In the genomic region with DNA sequence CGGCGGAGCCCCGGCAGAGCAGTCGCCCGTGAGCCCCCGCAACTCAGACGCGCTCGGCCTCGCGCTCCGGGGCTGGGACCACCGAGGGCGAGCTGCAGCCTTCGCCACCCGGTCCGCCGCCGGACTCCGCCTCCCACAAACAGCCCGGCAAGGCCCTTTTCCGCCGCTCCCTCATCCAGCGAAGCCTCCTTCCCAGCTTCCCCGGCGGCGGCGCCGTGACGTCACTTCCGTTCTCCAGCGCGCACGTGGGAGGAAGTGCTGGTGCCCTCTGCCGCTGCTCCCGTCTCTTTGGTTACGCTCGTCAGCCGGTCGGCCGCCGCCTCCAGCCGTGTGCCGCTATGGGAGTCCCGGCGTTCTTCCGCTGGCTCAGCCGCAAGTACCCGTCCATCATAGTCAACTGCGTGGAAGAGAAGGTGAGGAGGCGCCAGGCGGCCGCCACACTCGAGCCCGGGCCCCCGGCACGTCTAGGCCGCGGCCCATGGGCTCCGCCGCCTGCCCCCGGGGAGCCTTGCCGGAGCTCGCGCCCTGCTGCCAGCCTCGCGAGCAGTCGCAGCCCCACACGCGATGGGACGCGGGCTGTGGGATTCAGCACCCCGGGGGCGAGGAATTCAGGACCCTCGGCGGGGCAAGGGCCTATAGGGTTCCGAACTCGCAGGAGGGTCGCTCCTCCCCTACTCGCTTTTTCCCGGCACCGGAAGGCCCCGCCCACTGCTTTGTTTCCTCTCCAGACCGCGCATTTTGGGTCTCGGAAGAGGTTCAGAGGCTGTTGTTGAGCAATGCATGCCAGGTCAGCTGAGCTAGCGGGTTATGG, we compare ENCODE assay signal across 1 cellular context.
TF ChIP-seq lines count a peak whose summit lies in the region.

A gene with protein sequence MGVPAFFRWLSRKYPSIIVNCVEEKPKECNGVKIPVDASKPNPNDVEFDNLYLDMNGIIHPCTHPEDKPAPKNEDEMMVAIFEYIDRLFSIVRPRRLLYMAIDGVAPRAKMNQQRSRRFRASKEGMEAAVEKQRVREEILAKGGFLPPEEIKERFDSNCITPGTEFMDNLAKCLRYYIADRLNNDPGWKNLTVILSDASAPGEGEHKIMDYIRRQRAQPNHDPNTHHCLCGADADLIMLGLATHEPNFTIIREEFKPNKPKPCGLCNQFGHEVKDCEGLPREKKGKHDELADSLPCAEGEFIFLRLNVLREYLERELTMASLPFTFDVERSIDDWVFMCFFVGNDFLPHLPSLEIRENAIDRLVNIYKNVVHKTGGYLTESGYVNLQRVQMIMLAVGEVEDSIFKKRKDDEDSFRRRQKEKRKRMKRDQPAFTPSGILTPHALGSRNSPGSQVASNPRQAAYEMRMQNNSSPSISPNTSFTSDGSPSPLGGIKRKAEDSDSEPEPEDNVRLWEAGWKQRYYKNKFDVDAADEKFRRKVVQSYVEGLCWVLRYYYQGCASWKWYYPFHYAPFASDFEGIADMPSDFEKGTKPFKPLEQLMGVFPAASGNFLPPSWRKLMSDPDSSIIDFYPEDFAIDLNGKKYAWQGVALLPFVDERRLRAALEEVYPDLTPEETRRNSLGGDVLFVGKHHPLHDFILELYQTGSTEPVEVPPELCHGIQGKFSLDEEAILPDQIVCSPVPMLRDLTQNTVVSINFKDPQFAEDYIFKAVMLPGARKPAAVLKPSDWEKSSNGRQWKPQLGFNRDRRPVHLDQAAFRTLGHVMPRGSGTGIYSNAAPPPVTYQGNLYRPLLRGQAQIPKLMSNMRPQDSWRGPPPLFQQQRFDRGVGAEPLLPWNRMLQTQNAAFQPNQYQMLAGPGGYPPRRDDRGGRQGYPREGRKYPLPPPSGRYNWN (plus strand): TSS at position 271 of the 811 bp plus-strand sequence. CDS start 68 bp downstream, at position 339.

TF ChIP-seq in K562, 482 proteins besides CTCF, POLR2A, EP300 and RAD21 (continued from another document and continues in another):
- TF ChIP-seq KLF6 (CRISPR knock-in tag; IDR thresholded peaks at IDR 0.05; ENCODE audit: borderline replicate concordance) (no peak), SMARCA5 (IDR thresholded peaks at IDR 0.05) (no peak), ZNF507 (tag; conservative IDR thresholded peaks at IDR 0.05) (no peak), FOXP1 (CRISPR knock-in tag; IDR thresholded peaks at IDR 0.05) (peak; percentile 72; the same call in 1 of the 2 replicates), ELF4 (CRISPR knock-in tag; IDR thresholded peaks at IDR 0.05) (no peak), ARHGAP35 (IDR thresholded peaks at IDR 0.05; ENCODE audit: partially characterized antibody) (no peak), CBX1 (IDR thresholded peaks at IDR 0.05; ENCODE audit: low read depth) (peak; percentile 80; the same call in 1 of the 2 replicates), ZFX (CRISPR knock-in tag; IDR thresholded peaks at IDR 0.05) (peak; percentile 96), GABPA (tag; conservative IDR thresholded peaks at IDR 0.05; ENCODE audit: low read depth) (peak; percentile 96), POLR2B (IDR thresholded peaks at IDR 0.05; ENCODE audit: low read depth, partially characterized antibody) (peak; percentile 82), ZNF316 (IDR thresholded peaks at IDR 0.05) (no peak), E2F8 (IDR thresholded peaks at IDR 0.05; ENCODE audit: low read depth, partially characterized antibody) (peak; percentile 63), TARDBP (IDR thresholded peaks at IDR 0.05) (no peak), TEAD2 (tag; IDR thresholded peaks at IDR 0.05) (no peak), ZFPM2 (CRISPR knock-in tag; IDR thresholded peaks at IDR 0.05) (no peak), HNRNPLL (IDR thresholded peaks at IDR 0.05; ENCODE audit: low read depth, low read length, poor library complexity, severe bottlenecking) (peak; percentile 58), FOXK2 (conservative IDR thresholded peaks at IDR 0.05 in 1 of 2, IDR thresholded peaks at IDR 0.05 in 1 of 2; ENCODE audit: low read depth in 2 of 2) (no peak), MEF2D (tag; conservative IDR thresholded peaks at IDR 0.05; ENCODE audit: low read depth) (no peak), ZNF696 (CRISPR knock-in tag; conservative IDR thresholded peaks at IDR 0.05) (no peak), ZNF699 (CRISPR knock-in tag; IDR thresholded peaks at IDR 0.05; ENCODE audit: insufficient replicate concordance) (no peak), POLR2AphosphoS5 (IDR thresholded peaks at IDR 0.05; ENCODE audit: control insufficient read depth, insufficient read depth, low read depth, low read length) (peak; percentile 68), HMGN3 (IDR thresholded peaks at IDR 0.05; ENCODE audit: borderline replicate concordance, extremely low read depth, insufficient read length, low read depth, low read length) (peak; percentile 70), E2F3 (CRISPR knock-in tag; IDR thresholded peaks at IDR 0.05) (no peak), SMARCC2 (IDR thresholded peaks at IDR 0.05; ENCODE audit: low read depth) (no peak), CREB3 (tag; conservative IDR thresholded peaks at IDR 0.05; ENCODE audit: low read depth) (no peak), SNAPC5 (CRISPR knock-in tag; IDR thresholded peaks at IDR 0.05) (no peak), ESRRA (IDR thresholded peaks at IDR 0.05; ENCODE audit: borderline replicate concordance, low read depth) (no peak), DNMT1 (IDR thresholded peaks at IDR 0.05) (no peak), SMAD3 (CRISPR knock-in tag; conservative IDR thresholded peaks at IDR 0.05) (no peak), HMG20B (CRISPR knock-in tag; IDR thresholded peaks at IDR 0.05) (no peak), SNRNP70 (optimal IDR thresholded peaks at IDR 0.05; ENCODE audit: low read depth, low read length) (no peak), KHSRP (IDR thresholded peaks at IDR 0.05) (no peak), MYNN (IDR thresholded peaks at IDR 0.05) (peak; percentile 34; the same call in 1 of the 2 replicates), MYNN (CRISPR knock-in tag; IDR thresholded peaks at IDR 0.05) (no peak), BCL6 (CRISPR knock-in tag; IDR thresholded peaks at IDR 0.05) (no peak)
- TF ChIP-seq, protein P1, sequence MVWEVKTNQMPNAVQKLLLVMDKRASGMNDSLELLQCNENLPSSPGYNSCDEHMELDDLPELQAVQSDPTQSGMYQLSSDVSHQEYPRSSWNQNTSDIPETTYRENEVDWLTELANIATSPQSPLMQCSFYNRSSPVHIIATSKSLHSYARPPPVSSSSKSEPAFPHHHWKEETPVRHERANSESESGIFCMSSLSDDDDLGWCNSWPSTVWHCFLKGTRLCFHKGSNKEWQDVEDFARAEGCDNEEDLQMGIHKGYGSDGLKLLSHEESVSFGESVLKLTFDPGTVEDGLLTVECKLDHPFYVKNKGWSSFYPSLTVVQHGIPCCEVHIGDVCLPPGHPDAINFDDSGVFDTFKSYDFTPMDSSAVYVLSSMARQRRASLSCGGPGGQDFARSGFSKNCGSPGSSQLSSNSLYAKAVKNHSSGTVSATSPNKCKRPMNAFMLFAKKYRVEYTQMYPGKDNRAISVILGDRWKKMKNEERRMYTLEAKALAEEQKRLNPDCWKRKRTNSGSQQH (CRISPR knock-in tag; IDR thresholded peaks at IDR 0.05): no peak
- TF ChIP-seq, protein P2, sequence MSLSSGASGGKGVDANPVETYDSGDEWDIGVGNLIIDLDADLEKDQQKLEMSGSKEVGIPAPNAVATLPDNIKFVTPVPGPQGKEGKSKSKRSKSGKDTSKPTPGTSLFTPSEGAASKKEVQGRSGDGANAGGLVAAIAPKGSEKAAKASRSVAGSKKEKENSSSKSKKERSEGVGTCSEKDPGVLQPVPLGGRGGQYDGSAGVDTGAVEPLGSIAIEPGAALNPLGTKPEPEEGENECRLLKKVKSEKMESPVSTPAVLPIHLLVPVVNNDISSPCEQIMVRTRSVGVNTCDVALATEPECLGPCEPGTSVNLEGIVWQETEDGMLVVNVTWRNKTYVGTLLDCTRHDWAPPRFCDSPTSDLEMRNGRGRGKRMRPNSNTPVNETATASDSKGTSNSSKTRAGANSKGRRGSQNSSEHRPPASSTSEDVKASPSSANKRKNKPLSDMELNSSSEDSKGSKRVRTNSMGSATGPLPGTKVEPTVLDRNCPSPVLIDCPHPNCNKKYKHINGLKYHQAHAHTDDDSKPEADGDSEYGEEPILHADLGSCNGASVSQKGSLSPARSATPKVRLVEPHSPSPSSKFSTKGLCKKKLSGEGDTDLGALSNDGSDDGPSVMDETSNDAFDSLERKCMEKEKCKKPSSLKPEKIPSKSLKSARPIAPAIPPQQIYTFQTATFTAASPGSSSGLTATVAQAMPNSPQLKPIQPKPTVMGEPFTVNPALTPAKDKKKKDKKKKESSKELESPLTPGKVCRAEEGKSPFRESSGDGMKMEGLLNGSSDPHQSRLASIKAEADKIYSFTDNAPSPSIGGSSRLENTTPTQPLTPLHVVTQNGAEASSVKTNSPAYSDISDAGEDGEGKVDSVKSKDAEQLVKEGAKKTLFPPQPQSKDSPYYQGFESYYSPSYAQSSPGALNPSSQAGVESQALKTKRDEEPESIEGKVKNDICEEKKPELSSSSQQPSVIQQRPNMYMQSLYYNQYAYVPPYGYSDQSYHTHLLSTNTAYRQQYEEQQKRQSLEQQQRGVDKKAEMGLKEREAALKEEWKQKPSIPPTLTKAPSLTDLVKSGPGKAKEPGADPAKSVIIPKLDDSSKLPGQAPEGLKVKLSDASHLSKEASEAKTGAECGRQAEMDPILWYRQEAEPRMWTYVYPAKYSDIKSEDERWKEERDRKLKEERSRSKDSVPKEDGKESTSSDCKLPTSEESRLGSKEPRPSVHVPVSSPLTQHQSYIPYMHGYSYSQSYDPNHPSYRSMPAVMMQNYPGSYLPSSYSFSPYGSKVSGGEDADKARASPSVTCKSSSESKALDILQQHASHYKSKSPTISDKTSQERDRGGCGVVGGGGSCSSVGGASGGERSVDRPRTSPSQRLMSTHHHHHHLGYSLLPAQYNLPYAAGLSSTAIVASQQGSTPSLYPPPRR (CRISPR knock-in tag; IDR thresholded peaks at IDR 0.05; ENCODE audit: borderline replicate concordance): no peak
- TF ChIP-seq, protein P3, sequence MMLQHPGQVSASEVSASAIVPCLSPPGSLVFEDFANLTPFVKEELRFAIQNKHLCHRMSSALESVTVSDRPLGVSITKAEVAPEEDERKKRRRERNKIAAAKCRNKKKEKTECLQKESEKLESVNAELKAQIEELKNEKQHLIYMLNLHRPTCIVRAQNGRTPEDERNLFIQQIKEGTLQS (IDR thresholded peaks at IDR 0.05): peak; percentile 91
- TF ChIP-seq, protein P3 (CRISPR knock-in tag; conservative IDR thresholded peaks at IDR 0.05): no peak
- TF ChIP-seq, protein P4, sequence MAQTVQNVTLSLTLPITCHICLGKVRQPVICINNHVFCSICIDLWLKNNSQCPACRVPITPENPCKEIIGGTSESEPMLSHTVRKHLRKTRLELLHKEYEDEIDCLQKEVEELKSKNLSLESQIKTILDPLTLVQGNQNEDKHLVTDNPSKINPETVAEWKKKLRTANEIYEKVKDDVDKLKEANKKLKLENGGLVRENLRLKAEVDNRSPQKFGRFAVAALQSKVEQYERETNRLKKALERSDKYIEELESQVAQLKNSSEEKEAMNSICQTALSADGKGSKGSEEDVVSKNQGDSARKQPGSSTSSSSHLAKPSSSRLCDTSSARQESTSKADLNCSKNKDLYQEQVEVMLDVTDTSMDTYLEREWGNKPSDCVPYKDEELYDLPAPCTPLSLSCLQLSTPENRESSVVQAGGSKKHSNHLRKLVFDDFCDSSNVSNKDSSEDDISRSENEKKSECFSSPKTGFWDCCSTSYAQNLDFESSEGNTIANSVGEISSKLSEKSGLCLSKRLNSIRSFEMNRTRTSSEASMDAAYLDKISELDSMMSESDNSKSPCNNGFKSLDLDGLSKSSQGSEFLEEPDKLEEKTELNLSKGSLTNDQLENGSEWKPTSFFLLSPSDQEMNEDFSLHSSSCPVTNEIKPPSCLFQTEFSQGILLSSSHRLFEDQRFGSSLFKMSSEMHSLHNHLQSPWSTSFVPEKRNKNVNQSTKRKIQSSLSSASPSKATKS (CRISPR knock-in tag; IDR thresholded peaks at IDR 0.05): no peak
- TF ChIP-seq, protein P5, sequence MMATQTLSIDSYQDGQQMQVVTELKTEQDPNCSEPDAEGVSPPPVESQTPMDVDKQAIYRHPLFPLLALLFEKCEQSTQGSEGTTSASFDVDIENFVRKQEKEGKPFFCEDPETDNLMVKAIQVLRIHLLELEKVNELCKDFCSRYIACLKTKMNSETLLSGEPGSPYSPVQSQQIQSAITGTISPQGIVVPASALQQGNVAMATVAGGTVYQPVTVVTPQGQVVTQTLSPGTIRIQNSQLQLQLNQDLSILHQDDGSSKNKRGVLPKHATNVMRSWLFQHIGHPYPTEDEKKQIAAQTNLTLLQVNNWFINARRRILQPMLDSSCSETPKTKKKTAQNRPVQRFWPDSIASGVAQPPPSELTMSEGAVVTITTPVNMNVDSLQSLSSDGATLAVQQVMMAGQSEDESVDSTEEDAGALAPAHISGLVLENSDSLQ (IDR thresholded peaks at IDR 0.05): no peak
